ENCODE assay signal across 3 cellular contexts in the genomic region with DNA sequence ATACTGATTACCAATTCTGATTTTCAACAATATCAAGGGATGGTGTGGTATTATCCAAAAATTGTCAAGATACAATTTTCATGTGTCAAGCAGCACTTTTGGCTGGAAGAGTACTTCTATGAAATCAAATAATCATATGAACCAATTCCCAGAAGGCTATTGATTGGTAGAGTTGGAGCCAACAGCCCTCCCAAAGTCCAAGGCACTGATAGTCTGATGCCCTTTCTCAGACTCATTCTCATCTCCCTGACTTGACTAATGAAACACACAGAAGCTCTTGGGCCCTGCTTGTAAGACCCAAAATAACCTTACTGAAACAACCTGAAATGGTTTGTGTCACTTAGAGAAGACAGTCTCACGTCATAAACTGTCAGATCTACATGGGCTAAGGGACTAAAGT.
TF ChIP-seq lines count a peak whose summit lies in the region.

No MANE protein-coding gene starts in this region.

TF ChIP-seq in A549, 52 proteins besides CTCF, POLR2A, EP300 and RAD21:
- TF ChIP-seq, protein P1, sequence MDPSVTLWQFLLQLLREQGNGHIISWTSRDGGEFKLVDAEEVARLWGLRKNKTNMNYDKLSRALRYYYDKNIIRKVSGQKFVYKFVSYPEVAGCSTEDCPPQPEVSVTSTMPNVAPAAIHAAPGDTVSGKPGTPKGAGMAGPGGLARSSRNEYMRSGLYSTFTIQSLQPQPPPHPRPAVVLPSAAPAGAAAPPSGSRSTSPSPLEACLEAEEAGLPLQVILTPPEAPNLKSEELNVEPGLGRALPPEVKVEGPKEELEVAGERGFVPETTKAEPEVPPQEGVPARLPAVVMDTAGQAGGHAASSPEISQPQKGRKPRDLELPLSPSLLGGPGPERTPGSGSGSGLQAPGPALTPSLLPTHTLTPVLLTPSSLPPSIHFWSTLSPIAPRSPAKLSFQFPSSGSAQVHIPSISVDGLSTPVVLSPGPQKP (IDR thresholded peaks at IDR 0.05; ENCODE audit: low read depth, low read length), result no peak

TF ChIP-seq in H1, 55 proteins besides CTCF, POLR2A, EP300 and RAD21:
- TF ChIP-seq SRF (IDR thresholded peaks at IDR 0.05; ENCODE audit: low read depth, low read length) (no peak), SUZ12 (IDR thresholded peaks at IDR 0.05; ENCODE audit: low read length) (no peak), NRF1 (IDR thresholded peaks at IDR 0.05; ENCODE audit: low read depth, low read length) (no peak), ATF2 (IDR thresholded peaks at IDR 0.05; ENCODE audit: low read length) (no peak), BCL11A (IDR thresholded peaks at IDR 0.05; ENCODE audit: low read depth in 2 of 2, low read length in 2 of 2) (no peak), SAP30 (IDR thresholded peaks at IDR 0.05; ENCODE audit: insufficient read depth, insufficient replicate concordance, low read length) (no peak), TAF7 (optimal IDR thresholded peaks at IDR 0.05; ENCODE audit: borderline replicate concordance, low read depth, low read length) (no peak), RBBP5 (IDR thresholded peaks at IDR 0.05; ENCODE audit: borderline replicate concordance, low read depth, low read length) (no peak), CHD2 (IDR thresholded peaks at IDR 0.05; ENCODE audit: low read length) (no peak), PHF8 (conservative IDR thresholded peaks at IDR 0.05; ENCODE audit: low read depth, low read length) (no peak), RXRA (IDR thresholded peaks at IDR 0.05; ENCODE audit: insufficient read depth, low read depth, low read length) (no peak), MAX (IDR thresholded peaks at IDR 0.05) (no peak), GABPA (IDR thresholded peaks at IDR 0.05; ENCODE audit: borderline replicate concordance, insufficient read depth, low read length) (no peak), CEBPB (IDR thresholded peaks at IDR 0.05; ENCODE audit: low read depth, low read length) (no peak)
- TF ChIP-seq, protein P2, sequence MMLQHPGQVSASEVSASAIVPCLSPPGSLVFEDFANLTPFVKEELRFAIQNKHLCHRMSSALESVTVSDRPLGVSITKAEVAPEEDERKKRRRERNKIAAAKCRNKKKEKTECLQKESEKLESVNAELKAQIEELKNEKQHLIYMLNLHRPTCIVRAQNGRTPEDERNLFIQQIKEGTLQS (IDR thresholded peaks at IDR 0.05; ENCODE audit: insufficient read depth, low read depth, low read length), result no peak
- TF ChIP-seq, protein P3, sequence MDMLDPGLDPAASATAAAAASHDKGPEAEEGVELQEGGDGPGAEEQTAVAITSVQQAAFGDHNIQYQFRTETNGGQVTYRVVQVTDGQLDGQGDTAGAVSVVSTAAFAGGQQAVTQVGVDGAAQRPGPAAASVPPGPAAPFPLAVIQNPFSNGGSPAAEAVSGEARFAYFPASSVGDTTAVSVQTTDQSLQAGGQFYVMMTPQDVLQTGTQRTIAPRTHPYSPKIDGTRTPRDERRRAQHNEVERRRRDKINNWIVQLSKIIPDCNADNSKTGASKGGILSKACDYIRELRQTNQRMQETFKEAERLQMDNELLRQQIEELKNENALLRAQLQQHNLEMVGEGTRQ (IDR thresholded peaks at IDR 0.05; ENCODE audit: low read length), result no peak
TF ChIP-seq in H1: peak in this region for 0.

TF ChIP-seq in liver, 16 proteins besides CTCF, POLR2A, EP300 and RAD21:
- TF ChIP-seq HNF4A (conservative IDR thresholded peaks at IDR 0.05) (peak; percentile 19 to 41), RXRA (IDR thresholded peaks at IDR 0.05) (no peak), SP1 (IDR thresholded peaks at IDR 0.05) (no peak), NR2F2 (IDR thresholded peaks at IDR 0.05) (no peak), JUND (IDR thresholded peaks at IDR 0.05) (no peak), TAF1 (conservative IDR thresholded peaks at IDR 0.05) (no peak)
- TF ChIP-seq, protein P2 (IDR thresholded peaks at IDR 0.05), result no peak
